15 cellular contexts compared by ENCODE assay signal in genomic region chr12:2974560-2974971, GRCh38. TPM values are rescaled to one million over a fixed set of nuclear protein-coding genes. Genes with fewer than 3 reads are reported as not detected.
DNase-seq lines count a peak whose midpoint lies in the region; ATAC-seq, FAIRE-seq and TF ChIP-seq lines count a peak whose summit lies in the region.
"Had no signal": no experiment of that assay in that cellular context is flagged by ENCODE, and none has a peak within 500 bp of the region (broad histone marks: within the 10 kb centered on the region; RNA-seq: fewer than 3 reads in every experiment).

No MANE protein-coding gene starts in this region.

- H3K9ac ChIP-seq in keratinocyte (ENCODE audit: control insufficient read depth, extremely low read depth, insufficient read depth, low read length) = no peak overlapping the region

- H3K9me3 ChIP-seq in heart left ventricle (no peaks in the 10 kb centered on the region), keratinocyte (ENCODE audit: control insufficient read depth, low read depth, low read length) (no peaks in the 10 kb centered on the region), tibial artery (no peaks in the 10 kb centered on the region)
- H3K9me3 ChIP-seq: ascending aorta, thyroid gland had no signal

- H3K4me3 ChIP-seq in heart left ventricle (peak overlapping the region in 6 of 12 donors; percentile 12 to 49 (median 20)), choroid plexus epithelial cell (ENCODE audit: low read depth, low read length) (peak overlapping the region; percentile 16), keratinocyte (ENCODE audit: control insufficient read depth in 2 of 3, extremely low read depth in 1 of 3, insufficient read depth in 2 of 3, low read depth in 1 of 3, low read length in 3 of 3) (peak overlapping the region in 1 of 3 experiments; percentile 21), tibial artery (peak overlapping the region; percentile 12 to 34)
- H3K4me3 ChIP-seq: thyroid gland had no signal

- WGBS in heart left ventricle, 4 donors = 9 to 25% (median 14%) methylated on average over 7 to 10 of the region's 10 CpGs

- peak overlapping the region; percentile 48 for H3K4me2 ChIP-seq in keratinocyte (ENCODE audit: control insufficient read depth, extremely low read depth, insufficient read depth, low read depth, low read length)

- H3K27me3 Mint-ChIP-seq in activated T-cell treated with anti-CD3 and anti-CD28 coated beads, Interleukin-2, amount 50 U/mL, for 4 hours (ENCODE audit: low read depth) = peaks cover 10% of the 10 kb centered on the region

- no peaks in the 10 kb centered on the region for H4K20me1 ChIP-seq in keratinocyte (ENCODE audit: control insufficient read depth, extremely low read depth, insufficient read depth, low read length)

- no peaks in the 10 kb centered on the region for H3K36me3 Mint-ChIP-seq in activated T-cell treated with anti-CD3 and anti-CD28 coated beads, Interleukin-2, amount 50 U/mL, for 4 hours (ENCODE audit: insufficient read depth)

- TF ChIP-seq POLR2A in heart left ventricle (IDR thresholded peaks at IDR 0.05) = no peak

- DNase-seq in heart left ventricle (no peak), Right ventricle myocardium superior (no peak), choroid plexus epithelial cell (ENCODE audit: low read depth) (peak; percentile 30), keratinocyte (ENCODE audit: low read depth, low spot score) (no peak), tibial artery (no peak), epidermal melanocyte (ENCODE audit: insufficient read length, low spot score) (no peak), RCC 7860 (ENCODE audit: low spot score) (no peak)
- no peak for DNase-seq in activated T-cell treated with anti-CD3 and anti-CD28 coated beads, Interleukin-2, amount 50 U/mL, for 4 hours
- DNase-seq: effector memory CD4-positive, alpha-beta T cell; glutamatergic neuron; HFFc6; NCI-H1092 treated with DMSO at 0.1 percent for 48 hours; thyroid gland had no signal

- H3K27me3 ChIP-seq in heart left ventricle (no peaks in the 10 kb centered on the region), keratinocyte (ENCODE audit: control insufficient read depth, extremely low read depth, insufficient read depth, low read length) (no peaks in the 10 kb centered on the region), tibial artery (no peaks in the 10 kb centered on the region)
- H3K27me3 ChIP-seq: ascending aorta, thyroid gland had no signal

- H3K36me3 ChIP-seq in heart left ventricle (peaks cover 0 to 8% (median 2%) of the 10 kb centered on the region in 9 donors), keratinocyte (ENCODE audit: control insufficient read depth in 2 of 2, extremely low read depth in 1 of 2, insufficient read depth in 2 of 2, low read length in 2 of 2) (peaks cover under 1 to 2% of the 10 kb centered on the region in 2 experiments), tibial artery (peaks cover 0 to 6% (median 4%) of the 10 kb centered on the region in 3 donors)
- H3K36me3 ChIP-seq: thyroid gland had no signal

- peak in 3 of 4 donors; percentile 53 to 67 (median 56) for ATAC-seq in heart left ventricle
- no peak for ATAC-seq in Right ventricle myocardium superior (ENCODE audit: poor library complexity)
- no peak for ATAC-seq in activated T-cell treated with anti-CD3 and anti-CD28 coated beads, Interleukin-2, amount 50 U/mL, for 4 hours
- ATAC-seq: activated T-helper 17 cell treated with anti-CD3 and anti-CD28 coated beads, Interleukin-2, amount 50 U/mL, for 72 hours had no signal

- H2AFZ ChIP-seq in keratinocyte (ENCODE audit: control insufficient read depth, low read length) = peak overlapping the region; percentile 62

- no peaks in the 10 kb centered on the region for H3K4me1 Mint-ChIP-seq in activated T-cell treated with anti-CD3 and anti-CD28 coated beads, Interleukin-2, amount 50 U/mL, for 4 hours (ENCODE audit: low read depth)

- intact Hi-C loops in heart left ventricle (cut with DNase I) (no loop called here), Right ventricle myocardium superior (cut with DNase I) (no loop called here), tibial artery (cut with DNase I; ENCODE audit: low total_unique reads) (no loop called here)

- H3K4me1 ChIP-seq in heart left ventricle (peaks cover 0 to 18% (median 9%) of the 10 kb centered on the region in 12 donors), keratinocyte (ENCODE audit: control insufficient read depth, extremely low read depth, insufficient read depth, low read length) (peaks cover 7% of the 10 kb centered on the region), tibial artery (peaks cover 0 to 7% (median 3%) of the 10 kb centered on the region in 4 donors)

- peaks cover 3% of the 10 kb centered on the region for H3K79me2 ChIP-seq in keratinocyte (ENCODE audit: control insufficient read depth, insufficient read depth, low read length)

- TF ChIP-seq CTCF in heart left ventricle (IDR thresholded peaks at IDR 0.05) (no peak), choroid plexus epithelial cell (conservative IDR thresholded peaks at IDR 0.05; ENCODE audit: low read depth, low read length) (no peak), keratinocyte (optimal IDR thresholded peaks at IDR 0.05 in 1 of 3, IDR thresholded peaks at IDR 0.05 in 1 of 3, conservative IDR thresholded peaks at IDR 0.05 in 1 of 3; ENCODE audit: extremely low read depth in 1 of 3, insufficient read depth in 2 of 3, low read length in 3 of 3) (no peak), tibial artery (IDR thresholded peaks at IDR 0.05) (no peak)

- peak; percentile 53 for FAIRE-seq in keratinocyte (lab: Jason Lieb, UNC)
- FAIRE-seq in RCC 7860 (lab: Jason Lieb, UNC) = no peak

- H3K9me3 Mint-ChIP-seq in activated T-cell treated with anti-CD3 and anti-CD28 coated beads, Interleukin-2, amount 50 U/mL, for 4 hours = no peaks in the 10 kb centered on the region
- H3K9me3 Mint-ChIP-seq: activated T-helper 17 cell treated with anti-CD3 and anti-CD28 coated beads, Interleukin-2, amount 50 U/mL, for 72 hours; HFFc6 had no signal

- dilution Hi-C loops in keratinocyte (cut with MboI; ENCODE audit: extremely low pct_ligation_motif_present, low sequenced_read_pairs) = no loop called here

- peaks cover 2% of the 10 kb centered on the region for H3K9me1 ChIP-seq in keratinocyte (ENCODE audit: control insufficient read depth, extremely low read depth, insufficient read depth, low read length)

- no peak overlapping the region for H3K4me3 Mint-ChIP-seq in activated T-cell treated with anti-CD3 and anti-CD28 coated beads, Interleukin-2, amount 50 U/mL, for 4 hours
- H3K4me3 Mint-ChIP-seq: activated T-helper 17 cell treated with anti-CD3 and anti-CD28 coated beads, Interleukin-2, amount 50 U/mL, for 72 hours; HFFc6 had no signal

- H3K27ac ChIP-seq in heart left ventricle = no peak overlapping the region
- no peak overlapping the region for H3K27ac ChIP-seq in keratinocyte (ENCODE audit: control insufficient read depth, insufficient read depth, low read length)
- peak overlapping the region in 1 of 2 donors; percentile 6 for H3K27ac ChIP-seq in tibial artery
- H3K27ac ChIP-seq: thyroid gland had no signal

RNA-seq across cellular contexts. Expression of gene TEAD4, which starts 15.4 kb away (rescaled TPM):
- 10 to 100 TPM in 7 of 9 donors, 1 to 10 TPM in 2; 5.7 to 49.8 (median 16.1) TPM for total RNA-seq in heart left ventricle
- polyA plus RNA-seq in heart left ventricle = 10 to 100 TPM in 1 of 2 donors, 1 to 10 TPM in 1; 7.3 to 59.2 TPM
- total RNA-seq in Right ventricle myocardium superior = 7.6 TPM
- 4.0 to 12.6 TPM (median 8.1 TPM) in 3 replicates for polyA plus RNA-seq in keratinocyte
- polyA plus RNA-seq in keratinocyte (2011; ENCODE audit: low read depth) = 2.1 TPM
- polyA plus RNA-seq in keratinocyte (2011; cell fraction: cytosol; rRNA removed) = 5.3 and 6.3 TPM in 2 replicates
- 4.4 and 4.9 TPM in 2 replicates for polyA plus RNA-seq in keratinocyte (2011; cell fraction: nucleus; rRNA removed)
- polyA plus RNA-seq in keratinocyte (2012; ENCODE audit: low replicate concordance) = 5.3 and 13.1 TPM in 2 replicates
- polyA minus RNA-seq in keratinocyte = 2.8 to 20.4 TPM (median 5.2 TPM) in 3 replicates
- polyA minus RNA-seq in keratinocyte (2011; cell fraction: cytosol; rRNA and poly(A)+ RNA removed) = 8.4 TPM
- polyA minus RNA-seq in keratinocyte (2011; cell fraction: nucleus; rRNA and poly(A)+ RNA removed) = 1.7 and 2.9 TPM in 2 replicates
- total RNA-seq in activated T-cell treated with anti-CD3 and anti-CD28 coated beads, Interleukin-2, amount 50 U/mL, for 4 hours = 1 to 10 TPM; 2.7 to 4.1 (median 3.7) TPM

Comparison
In these comparisons a context has a peak if more than half of its experiments do, and no peak if none do; other contexts are left out.
1. ATAC-seq: peak in heart left ventricle (3 of 4); none in Right ventricle myocardium superior (single experiment) and activated T-cell treated with anti-CD3 and anti-CD28 coated beads, Interleukin-2, amount 50 U/mL, for 4 hours (0 of 2).